Comparison of ENCODE assay signal across 1 cellular context in genomic region chr3:73419993-73420392, GRCh38.
TF ChIP-seq lines count a peak whose summit lies in the region.

No MANE protein-coding gene starts in this region.

TF ChIP-seq in SK-N-SH, 30 proteins besides CTCF, POLR2A, EP300 and RAD21 (continued from another document):
- TF ChIP-seq REST (IDR thresholded peaks at IDR 0.05; ENCODE audit: low read depth, low read length) = no peak
- no peak for TF ChIP-seq FOXJ3 (CRISPR knock-in tag; IDR thresholded peaks at IDR 0.05)
- no peak for TF ChIP-seq TCF12 (IDR thresholded peaks at IDR 0.05)
- TF ChIP-seq SMC3 (IDR thresholded peaks at IDR 0.05; ENCODE audit: low read depth, low read length) = no peak
- TF ChIP-seq JUND (IDR thresholded peaks at IDR 0.05) = no peak
TF ChIP-seq in SK-N-SH: peak in this region for 0.
